In the genomic region with DNA sequence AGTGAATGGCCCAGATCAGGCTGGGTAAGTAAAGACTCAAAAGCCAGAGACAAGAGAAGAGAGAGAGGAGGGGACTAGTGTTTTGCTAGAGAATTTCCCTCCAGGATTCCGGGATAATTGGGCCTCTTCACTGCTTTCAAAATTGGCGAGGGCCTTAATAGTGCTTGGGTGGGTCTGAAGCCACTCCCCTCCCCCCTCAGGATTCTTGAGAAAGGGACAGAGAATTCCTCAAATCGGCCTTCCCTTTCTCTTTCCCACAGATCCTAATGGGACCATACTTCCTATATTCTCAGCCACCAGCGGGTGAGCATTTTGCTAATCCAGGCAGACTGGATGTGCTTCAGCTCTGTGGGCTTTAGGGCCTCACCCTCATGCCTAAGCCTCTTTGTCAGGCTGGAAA, we compare ENCODE assay signal across 12 cellular contexts. TPM values are rescaled to one million over a fixed set of nuclear protein-coding genes. Genes with fewer than 3 reads are reported as not detected.
"Had no signal": no experiment of that assay in that cellular context is flagged by ENCODE, and none has a peak within 500 bp of the region (broad histone marks: within the 10 kb centered on the region; RNA-seq: fewer than 3 reads in every experiment).

No MANE protein-coding gene starts in this region.

- ATAC-seq: activated naive CD4-positive, alpha-beta T cell treated with anti-CD3 and anti-CD28 coated beads, Interleukin-2, amount 50 U/mL, for 72 hours; activated T-cell treated with anti-CD3 and anti-CD28 coated beads, Interleukin-2, amount 50 U/mL, for 4 hours; esophagus mucosa; left lobe of liver had no signal

- DNase-seq: activated effector memory CD4-positive, alpha-beta T cell treated with anti-CD3 and anti-CD28 coated beads, Interleukin-2, amount 50 U/mL, for 16 hours; activated T-cell treated with anti-CD3 and anti-CD28 coated beads, Interleukin-2, amount 50 U/mL, for 4 hours; cerebellar nuclear complex; glutamatergic neuron; mesenchymal stem cell; retina had no signal

- H3K36me3 Mint-ChIP-seq: activated naive CD4-positive, alpha-beta T cell treated with anti-CD3 and anti-CD28 coated beads, Interleukin-2, amount 50 U/mL, for 72 hours had no signal

- H3K27ac ChIP-seq: vagina had no signal

- H3K4me3 Mint-ChIP-seq: activated T-cell treated with anti-CD3 and anti-CD28 coated beads, Interleukin-2, amount 50 U/mL, for 4 hours; dendritic cell treated with granulocyte-macrophage colony-stimulating factor and Interleukin-4, amounts not matched to agents 40 ng/mL and 50 ng/mL, for 4 days had no signal

- H3K27me3 ChIP-seq: vagina had no signal

- H3K4me3 ChIP-seq: vagina had no signal

- H3K9me3 Mint-ChIP-seq: activated naive CD4-positive, alpha-beta T cell treated with anti-CD3 and anti-CD28 coated beads, Interleukin-2, amount 50 U/mL, for 72 hours; activated T-cell treated with anti-CD3 and anti-CD28 coated beads, Interleukin-2, amount 50 U/mL, for 4 hours; dendritic cell treated with granulocyte-macrophage colony-stimulating factor and Interleukin-4, amounts not matched to agents 40 ng/mL and 50 ng/mL, for 4 days had no signal

- H3K27me3 Mint-ChIP-seq: dendritic cell treated with granulocyte-macrophage colony-stimulating factor and Interleukin-4, amounts not matched to agents 40 ng/mL and 50 ng/mL, for 4 days had no signal

- H3K4me1 ChIP-seq: vagina had no signal

- H3K9me3 ChIP-seq: vagina had no signal

- H3K27ac Mint-ChIP-seq: dendritic cell treated with granulocyte-macrophage colony-stimulating factor and Interleukin-4, amounts not matched to agents 40 ng/mL and 50 ng/mL, for 4 days had no signal

RNA-seq across cellular contexts. Expression of a gene that starts 38.9 kb away (rescaled TPM):
- total RNA-seq: activated naive CD4-positive, alpha-beta T cell treated with anti-CD3 and anti-CD28 coated beads, Interleukin-2, amount 50 U/mL, for 72 hours; activated T-cell treated with anti-CD3 and anti-CD28 coated beads, Interleukin-2, amount 50 U/mL, for 4 hours; esophagus mucosa; T-helper 1 cell treated with Interleukin-12 subunit alpha and Interleukin-12 subunit beta and Interleukin-4 antibody, amounts not matched to agents 30 ng/mL and 1 ng/mL, for 36 hours; vagina had no signal
